Comparison of ENCODE assay signal across 7 cellular contexts in genomic region chr19:14544977-14545715, GRCh38. TPM values are rescaled to one million over a fixed set of nuclear protein-coding genes. Genes with fewer than 3 reads are reported as not detected.
DNase-seq lines count a peak whose midpoint lies in the region; ATAC-seq and TF ChIP-seq lines count a peak whose summit lies in the region.
"Had no signal": no experiment of that assay in that cellular context is flagged by ENCODE, and none has a peak within 500 bp of the region (broad histone marks: within the 10 kb centered on the region; RNA-seq: fewer than 3 reads in every experiment).

No MANE protein-coding gene starts in this region.

- H2BK5ac ChIP-seq in mesendoderm (ENCODE audit: low read length), result no peak overlapping the region

- H2AK5ac ChIP-seq in mesendoderm (ENCODE audit: low read length), result no peak overlapping the region

- DNase-seq in DMS 273 treated with DMSO at 0.1 percent for 48 hours (lab: John Stamatoyannopoulos, UW) (peak; percentile 45), SHP77 (lab: John Stamatoyannopoulos, UW) (peak; percentile 78 to 94), right lobe of liver (peak; percentile 84 to 95 (median 94)), mesendoderm (no peak)
- DNase-seq in activated CD4-positive, alpha-beta T cell treated with anti-CD3 and anti-CD28 coated beads, Interleukin-2, amount 50 U/mL, for 4 hours, result no peak
- DNase-seq: activated CD8-positive, alpha-beta memory T cell treated with anti-CD3 and anti-CD28 coated beads for 24 hours had no signal

- H3K36me3 ChIP-seq in right lobe of liver (peaks cover 0 to 5% (median 0%) of the 10 kb centered on the region in 4 donors), mesendoderm (ENCODE audit: control insufficient read depth, insufficient read depth, low read length) (no peaks in the 10 kb centered on the region)

- H4K5ac ChIP-seq in mesendoderm (ENCODE audit: low read length), result no peak overlapping the region

- ATAC-seq in right lobe of liver (peak; percentile 83 to 91 (median 89)), HG02759 (IDR thresholded peaks at IDR 0.05; ENCODE audit: unreplicated experiment) (no peak)

- no peak overlapping the region for H3K23ac ChIP-seq in mesendoderm (ENCODE audit: low read length)

- H3K79me1 ChIP-seq in mesendoderm (ENCODE audit: low read length), result peaks cover 13% of the 10 kb centered on the region

- no peak overlapping the region for H2BK15ac ChIP-seq in mesendoderm (replicated peaks; ENCODE audit: low read depth)

- H3K18ac ChIP-seq in mesendoderm (ENCODE audit: low read length), result no peak overlapping the region

- WGBS in right lobe of liver (ENCODE audit: insufficient coverage, low coverage, low lambda C conversion rate, missing lambda C conversion rate), result 36% methylated on average over 9 of the region's 21 CpGs
- no CpG with 5 or more reads among the region's 21 CpGs for WGBS in mesendoderm (ENCODE audit: extremely low coverage, insufficient coverage, low lambda C conversion rate)

- H3K27ac ChIP-seq in right lobe of liver, result peak overlapping the region in 2 of 3 donors; percentile 46 to 68
- no peak overlapping the region for H3K27ac ChIP-seq in mesendoderm (ENCODE audit: low read depth, low read length)

- TF ChIP-seq CTCF in right lobe of liver (IDR thresholded peaks at IDR 0.05), result no peak

- H2BK120ac ChIP-seq in mesendoderm (ENCODE audit: low read depth, low read length), result no peak overlapping the region

- no peak overlapping the region for H3K9ac ChIP-seq in mesendoderm (ENCODE audit: low read length)

- H3K4me2 ChIP-seq in mesendoderm (ENCODE audit: low read length), result no peak overlapping the region

- no peak overlapping the region for H3K56ac ChIP-seq in mesendoderm (ENCODE audit: low read length)

- H3K4me3 ChIP-seq in right lobe of liver, result peak overlapping the region in 1 of 3 donors; percentile 3
- no peak overlapping the region for H3K4me3 ChIP-seq in mesendoderm (ENCODE audit: low read length)

- no peaks in the 10 kb centered on the region for H3K79me2 ChIP-seq in mesendoderm (ENCODE audit: control insufficient read depth, insufficient read depth, low read length)

- no peak overlapping the region for H3K4ac ChIP-seq in mesendoderm (ENCODE audit: low read depth, low read length)

- TF ChIP-seq POLR2A in right lobe of liver (IDR thresholded peaks at IDR 0.05), result no peak

- no peaks in the 10 kb centered on the region for H3K9me3 ChIP-seq in right lobe of liver

- H4K8ac ChIP-seq in mesendoderm (ENCODE audit: low read depth, low read length), result no peak overlapping the region

- H3K4me1 ChIP-seq in right lobe of liver (peaks cover 0 to 13% (median 0%) of the 10 kb centered on the region in 4 donors), mesendoderm (ENCODE audit: control insufficient read depth, low read depth, low read length) (peaks cover 1% of the 10 kb centered on the region)

- H3K27me3 ChIP-seq in right lobe of liver (no peaks in the 10 kb centered on the region), mesendoderm (ENCODE audit: insufficient read depth, low read length, poor library complexity) (no peaks in the 10 kb centered on the region)

- intact Hi-C loops in right lobe of liver (cut with DNase I), result no loop called here

RNA-seq across cellular contexts. Expression of gene TECR, which starts 15.8 kb away (rescaled TPM):
- total RNA-seq in right lobe of liver, result 10 to 100 TPM; 37.9 to 99.0 (median 77.0) TPM
- polyA plus RNA-seq in mesendoderm (2013, experiment 1 of 2), result 154 TPM
- 152 TPM for polyA plus RNA-seq in mesendoderm (2013, experiment 2 of 2)

RNA-seq across cellular contexts. Expression of gene NDUFB7, which starts 26.7 kb away (rescaled TPM):
- 100 to 1,000 TPM in 4 of 6 experiments, 10 to 100 TPM in 2; 81.7 to 275 (median 112) TPM for total RNA-seq in right lobe of liver
- 158 TPM for polyA plus RNA-seq in mesendoderm (2013, experiment 1 of 2)
- polyA plus RNA-seq in mesendoderm (2013, experiment 2 of 2), result 164 TPM

RNA-seq across cellular contexts. Expression of gene DNAJB1, which starts 26.9 kb away (rescaled TPM):
- 10 to 100 TPM; 35.7 to 76.8 (median 52.1) TPM for total RNA-seq in right lobe of liver
- 28.6 TPM for polyA plus RNA-seq in mesendoderm (2013, experiment 1 of 2)
- 30.0 TPM for polyA plus RNA-seq in mesendoderm (2013, experiment 2 of 2)

RNA-seq across cellular contexts. Expression of gene CLEC17A, which starts 37.7 kb away (rescaled TPM):
- total RNA-seq in right lobe of liver, result not detected
- 0.03 TPM for polyA plus RNA-seq in mesendoderm (2013, experiment 1 of 2)
- not detected for polyA plus RNA-seq in mesendoderm (2013, experiment 2 of 2)

RNA-seq across cellular contexts. Expression of gene GIPC1, which starts 49.2 kb away (rescaled TPM):
- 10 to 100 TPM; 25.2 to 63.5 (median 29.8) TPM for total RNA-seq in right lobe of liver
- polyA plus RNA-seq in mesendoderm (2013, experiment 1 of 2), result 47.1 TPM
- 46.7 TPM for polyA plus RNA-seq in mesendoderm (2013, experiment 2 of 2)

Comparison
In these comparisons a context has a peak if more than half of its experiments do, and no peak if none do; other contexts are left out.
1. DNase-seq: peak in DMS 273 treated with DMSO at 0.1 percent for 48 hours (single experiment), SHP77 (2 of 2) and right lobe of liver (3 of 3); none in mesendoderm (single experiment) and activated CD4-positive, alpha-beta T cell treated with anti-CD3 and anti-CD28 coated beads, Interleukin-2, amount 50 U/mL, for 4 hours (0 of 2).